In the genomic region with DNA sequence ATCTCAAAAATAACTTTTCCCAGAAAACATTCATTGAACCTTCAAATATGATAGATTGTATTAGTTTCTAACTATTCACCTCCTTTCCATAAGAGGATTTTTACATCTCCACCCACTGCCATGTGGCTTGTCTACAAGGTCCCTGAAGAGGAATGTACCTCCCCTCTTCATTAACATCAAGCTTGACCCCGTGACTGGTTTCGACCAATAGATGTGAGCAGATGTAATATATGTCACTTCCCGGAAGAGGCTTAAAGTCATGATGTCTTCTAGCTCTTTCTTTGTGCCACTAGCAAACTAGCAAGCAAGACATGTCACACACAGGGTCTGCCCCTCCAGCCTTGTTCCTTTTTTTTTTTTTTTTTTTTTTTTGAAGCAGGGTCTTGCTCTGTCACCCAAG, we compare ENCODE assay signal across 18 cellular contexts. TPM values are rescaled to one million over a fixed set of nuclear protein-coding genes. Genes with fewer than 3 reads are reported as not detected.
DNase-seq lines count a peak whose midpoint lies in the region; ATAC-seq and TF ChIP-seq lines count a peak whose summit lies in the region.
"Had no signal": no experiment of that assay in that cellular context is flagged by ENCODE, and none has a peak within 500 bp of the region (broad histone marks: within the 10 kb centered on the region; RNA-seq: fewer than 3 reads in every experiment).

No MANE protein-coding gene starts in this region.

- H3K4me3 Mint-ChIP-seq in IgD-negative memory B cell, result no peak overlapping the region
- no peak overlapping the region for H3K4me3 Mint-ChIP-seq in activated naive CD8-positive, alpha-beta T cell treated with anti-CD3 and anti-CD28 coated beads, Interleukin-2, amount 10 ng/mL, durations not matched to agents 7 days and 5 days
- no peak overlapping the region for H3K4me3 Mint-ChIP-seq in osteocyte (ENCODE audit: unreplicated experiment)
- H3K4me3 Mint-ChIP-seq: activated naive CD4-positive, alpha-beta T cell treated with anti-CD3 and anti-CD28 coated beads, Interleukin-2, amount 10 ng/mL, durations not matched to agents 7 days and 5 days; dendritic cell treated with granulocyte-macrophage colony-stimulating factor and Interleukin-4, amounts not matched to agents 40 ng/mL and 50 ng/mL, for 4 days had no signal

- DNase-seq in activated naive CD4-positive, alpha-beta T cell treated with anti-CD3 and anti-CD28 coated beads, Interleukin-2, amount 50 U/mL, for 72 hours (ENCODE audit: low spot score in 2 of 2), result no peak
- no peak for DNase-seq in activated naive CD4-positive, alpha-beta T cell (lab: John Stamatoyannopoulos, UW)
- no peak for DNase-seq in activated naive CD8-positive, alpha-beta T cell treated with anti-CD3 and anti-CD28 coated beads, Interleukin-2, amount 10 ng/mL, durations not matched to agents 7 days and 5 days
- DNase-seq in osteocyte (ENCODE audit: extremely low spot score, unreplicated experiment) (no peak), BE2C (no peak), ACHN (no peak)
- DNase-seq: activated naive CD4-positive, alpha-beta T cell treated with anti-CD3 and anti-CD28 coated beads, Interleukin-2, amount 10 ng/mL, durations not matched to agents 7 days and 5 days; foreskin fibroblast; NCI-H1048; NCI-H2081; NCI-H510A treated with DMSO at 0.1 percent for 48 hours; SHP77; stimulated activated CD4-positive, alpha-beta T cell treated with anti-CD3 and anti-CD28 coated beads, Interleukin-12 subunit alpha, Interleukin-12 subunit beta, amount 100 ng/mL, for 4 hours had no signal

- peak overlapping the region; percentile 31 to 51 for H3K27ac Mint-ChIP-seq in activated naive CD4-positive, alpha-beta T cell treated with anti-CD3 and anti-CD28 coated beads, Interleukin-2, amount 50 U/mL, for 72 hours
- H3K27ac Mint-ChIP-seq in IgD-negative memory B cell, result peak overlapping the region in 2 of 3 donors; percentile 67 to 70
- no peak overlapping the region for H3K27ac Mint-ChIP-seq in activated naive CD8-positive, alpha-beta T cell treated with anti-CD3 and anti-CD28 coated beads, Interleukin-2, amount 10 ng/mL, durations not matched to agents 7 days and 5 days
- peak overlapping the region; percentile 62 for H3K27ac Mint-ChIP-seq in osteocyte (ENCODE audit: unreplicated experiment)
- H3K27ac Mint-ChIP-seq: activated naive CD4-positive, alpha-beta T cell treated with anti-CD3 and anti-CD28 coated beads, Interleukin-2, amount 10 ng/mL, durations not matched to agents 7 days and 5 days; dendritic cell treated with granulocyte-macrophage colony-stimulating factor and Interleukin-4, amounts not matched to agents 40 ng/mL and 50 ng/mL, for 4 days had no signal

- no peaks in the 10 kb centered on the region for H3K27me3 Mint-ChIP-seq in IgD-negative memory B cell
- no peaks in the 10 kb centered on the region for H3K27me3 Mint-ChIP-seq in activated naive CD8-positive, alpha-beta T cell treated with anti-CD3 and anti-CD28 coated beads, Interleukin-2, amount 10 ng/mL, durations not matched to agents 7 days and 5 days
- no peaks in the 10 kb centered on the region for H3K27me3 Mint-ChIP-seq in osteocyte (ENCODE audit: unreplicated experiment)
- H3K27me3 Mint-ChIP-seq: activated naive CD4-positive, alpha-beta T cell treated with anti-CD3 and anti-CD28 coated beads, Interleukin-2, amount 10 ng/mL, durations not matched to agents 7 days and 5 days; dendritic cell treated with granulocyte-macrophage colony-stimulating factor and Interleukin-4, amounts not matched to agents 40 ng/mL and 50 ng/mL, for 4 days had no signal

- H3K4me3 ChIP-seq in BE2C (ENCODE audit: low read depth, low read length), result no peak overlapping the region
- H3K4me3 ChIP-seq: thoracic aorta had no signal

- H3K4me1 ChIP-seq in BE2C, result no peaks in the 10 kb centered on the region

- H3K36me3 Mint-ChIP-seq in activated naive CD4-positive, alpha-beta T cell treated with anti-CD3 and anti-CD28 coated beads, Interleukin-2, amount 50 U/mL, for 72 hours, result peaks cover 23 to 47% of the 10 kb centered on the region in 2 donors
- peaks cover 6% of the 10 kb centered on the region for H3K36me3 Mint-ChIP-seq in IgD-negative memory B cell
- H3K36me3 Mint-ChIP-seq in activated naive CD8-positive, alpha-beta T cell treated with anti-CD3 and anti-CD28 coated beads, Interleukin-2, amount 10 ng/mL, durations not matched to agents 7 days and 5 days, result peaks cover 40% of the 10 kb centered on the region
- peaks cover 29% of the 10 kb centered on the region for H3K36me3 Mint-ChIP-seq in osteocyte (ENCODE audit: unreplicated experiment)

- ATAC-seq in activated naive CD4-positive, alpha-beta T cell treated with anti-CD3 and anti-CD28 coated beads, Interleukin-2, amount 50 U/mL, for 72 hours, result peak in 1 of 2 donors; percentile 56
- peak; percentile 47 for ATAC-seq in activated naive CD8-positive, alpha-beta T cell treated with anti-CD3 and anti-CD28 coated beads, Interleukin-2, amount 10 ng/mL, durations not matched to agents 7 days and 5 days (ENCODE audit: low read depth)
- ATAC-seq in GM19328 (IDR thresholded peaks at IDR 0.05; ENCODE audit: unreplicated experiment), result no peak

- H3K9me3 ChIP-seq in BE2C, result no peaks in the 10 kb centered on the region
- H3K9me3 ChIP-seq: neutrophil, thoracic aorta had no signal

- POLR2A ChIA-PET in activated naive CD8-positive, alpha-beta T cell treated with anti-CD3 and anti-CD28 coated beads, Interleukin-2, amount 10 ng/mL, durations not matched to agents 7 days and 5 days (lab: Charles Lee), result interaction anchor here (0.9 kb wide), 1 partner anchor 63 kb away, joined by 3 read pairs; a partner anchor contains a TSS

- no peaks in the 10 kb centered on the region for H3K27me3 ChIP-seq in BE2C
- H3K27me3 ChIP-seq: neutrophil had no signal

- peaks cover 91% of the 10 kb centered on the region for H3K36me3 ChIP-seq in BE2C

- in situ Hi-C loops in ACHN (cut with HindIII; ENCODE audit: low pct_ligation_motif_present, low pct_unique_long_range_greater_than_20kb, low sequenced_read_pairs), result loop anchor here (10.0 kb wide), 1 partner anchor 50 kb away; no protein-coding TSS in a partner anchor

- H3K9me3 Mint-ChIP-seq in activated naive CD4-positive, alpha-beta T cell treated with anti-CD3 and anti-CD28 coated beads, Interleukin-2, amount 50 U/mL, for 72 hours, result no peaks in the 10 kb centered on the region
- H3K9me3 Mint-ChIP-seq in IgD-negative memory B cell (no peaks in the 10 kb centered on the region), osteocyte (ENCODE audit: unreplicated experiment) (no peaks in the 10 kb centered on the region)
- H3K9me3 Mint-ChIP-seq in activated naive CD8-positive, alpha-beta T cell treated with anti-CD3 and anti-CD28 coated beads, Interleukin-2, amount 10 ng/mL, durations not matched to agents 7 days and 5 days, result no peaks in the 10 kb centered on the region
- H3K9me3 Mint-ChIP-seq: activated naive CD4-positive, alpha-beta T cell treated with anti-CD3 and anti-CD28 coated beads, Interleukin-2, amount 10 ng/mL, durations not matched to agents 7 days and 5 days; dendritic cell treated with granulocyte-macrophage colony-stimulating factor and Interleukin-4, amounts not matched to agents 40 ng/mL and 50 ng/mL, for 4 days had no signal

- TF ChIP-seq CTCF in osteocyte (IDR thresholded peaks at IDR 0.05) (no peak), BE2C (IDR thresholded peaks at IDR 0.05; ENCODE audit: low read depth, low read length) (no peak)

- H3K4me1 Mint-ChIP-seq in IgD-negative memory B cell (peaks cover 22 to 38% (median 35%) of the 10 kb centered on the region in 3 donors), osteocyte (ENCODE audit: unreplicated experiment) (peaks cover 69% of the 10 kb centered on the region)
- H3K4me1 Mint-ChIP-seq in activated naive CD8-positive, alpha-beta T cell treated with anti-CD3 and anti-CD28 coated beads, Interleukin-2, amount 10 ng/mL, durations not matched to agents 7 days and 5 days, result peaks cover 34% of the 10 kb centered on the region

RNA-seq across cellular contexts. Expression of a gene that starts 6.9 kb away (rescaled TPM):
- 10 to 100 TPM; 76.0 to 90.8 TPM for total RNA-seq in activated naive CD4-positive, alpha-beta T cell treated with anti-CD3 and anti-CD28 coated beads, Interleukin-2, amount 50 U/mL, for 72 hours
- polyA plus RNA-seq in IgD-negative memory B cell, result 22.4 TPM
- 10 to 100 TPM; 90.5 to 93.0 TPM for total RNA-seq in activated naive CD8-positive, alpha-beta T cell treated with anti-CD3 and anti-CD28 coated beads, Interleukin-2, amount 10 ng/mL, durations not matched to agents 7 days and 5 days
- total RNA-seq in osteocyte, result 80.7 and 86.6 TPM in 2 replicates
- polyA plus RNA-seq in BE2C (2012; ENCODE audit: insufficient read depth, insufficient read length, low read depth), result 67.3 TPM

RNA-seq across cellular contexts. Expression of a gene that starts 42.3 kb away (rescaled TPM):
- 10 to 100 TPM; 51.5 to 60.1 TPM for total RNA-seq in activated naive CD4-positive, alpha-beta T cell treated with anti-CD3 and anti-CD28 coated beads, Interleukin-2, amount 50 U/mL, for 72 hours
- 78.5 TPM for polyA plus RNA-seq in IgD-negative memory B cell
- 10 to 100 TPM; 64.1 to 71.9 TPM for total RNA-seq in activated naive CD8-positive, alpha-beta T cell treated with anti-CD3 and anti-CD28 coated beads, Interleukin-2, amount 10 ng/mL, durations not matched to agents 7 days and 5 days
- total RNA-seq in osteocyte, result 37.4 and 41.8 TPM in 2 replicates
- 40.6 TPM for polyA plus RNA-seq in BE2C (2012; ENCODE audit: insufficient read depth, insufficient read length, low read depth)
